ENCODE assay signal across 22 cellular contexts in the genomic region with DNA sequence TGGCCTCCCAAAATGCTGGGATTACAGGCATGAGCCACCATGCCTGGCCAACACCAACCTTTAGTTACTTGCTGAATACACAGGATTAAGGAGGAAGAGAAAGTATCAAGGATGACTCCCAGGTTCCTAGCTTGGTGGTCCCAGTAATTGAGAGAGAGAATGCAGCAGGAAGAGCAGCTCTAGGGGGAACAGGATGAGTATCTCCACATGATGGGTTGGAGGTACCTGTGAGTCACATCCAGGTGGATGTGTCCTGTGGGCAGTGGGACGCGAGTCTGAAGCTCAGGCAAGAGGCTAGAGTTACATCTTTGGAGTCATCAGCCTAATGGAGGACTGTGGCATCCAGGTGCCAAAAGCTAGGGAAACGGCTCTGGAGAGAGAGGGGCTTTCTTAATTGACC. TPM values are rescaled to one million over a fixed set of nuclear protein-coding genes. Genes with fewer than 3 reads are reported as not detected.
DNase-seq lines count a peak whose midpoint lies in the region; ATAC-seq, FAIRE-seq and TF ChIP-seq lines count a peak whose summit lies in the region.
"Had no signal": no experiment of that assay in that cellular context is flagged by ENCODE, and none has a peak within 500 bp of the region (broad histone marks: within the 10 kb centered on the region; RNA-seq: fewer than 3 reads in every experiment).

No MANE protein-coding gene starts in this region.

- H3K27ac ChIP-seq in HepG2 (ENCODE audit: extremely low read length, insufficient read depth, low read length) (no peak overlapping the region), right lobe of liver (no peak overlapping the region), esophagus muscularis mucosa (replicated peaks in 1 of 4) (no peak overlapping the region)
- H3K27ac ChIP-seq: 22Rv1; A549; BLaER1 treated with 17β-estradiol and CSF1 and Interleukin-3, amounts not matched to agents 10 nM and 100 nM; C4-2B had no signal

- no peak overlapping the region for H2AFZ ChIP-seq in HepG2 (ENCODE audit: low read length)

- TF ChIP-seq RAD21 in HepG2 (CRISPR knock-in tag; IDR thresholded peaks at IDR 0.05) = no peak

- no peaks in the 10 kb centered on the region for H3K79me2 ChIP-seq in HepG2 (ENCODE audit: insufficient read depth, low read length)

- ATAC-seq in HepG2 (peak; percentile 7; the same call in 1 of the 3 replicates), right lobe of liver (no peak), omental fat pad (ENCODE audit: low FRiP score) (no peak)
- ATAC-seq: CD8-positive, alpha-beta T cell had no signal

- FAIRE-seq in HepG2 (lab: Jason Lieb, UNC) = no peak
- FAIRE-seq: A549, D721Med, G401.6, GM12891, GM19239 had no signal

- 71% methylated on average over 3 of the region's 3 CpGs for WGBS in HepG2 (ENCODE audit: low lambda C conversion rate)
- 80% methylated on average over 1 of the region's 3 CpGs for WGBS in right lobe of liver (ENCODE audit: insufficient coverage, low coverage, low lambda C conversion rate, missing lambda C conversion rate)
- WGBS in esophagus muscularis mucosa = 93% methylated on average over 3 of the region's 3 CpGs

- H3K27me3 Mint-ChIP-seq in nephron progenitor cell (ENCODE audit: low read depth, poor library complexity) = peaks cover 3% of the 10 kb centered on the region
- H3K27me3 Mint-ChIP-seq: B cell; CD4-positive, alpha-beta T cell had no signal

- H3K9me3 Mint-ChIP-seq in nephron progenitor cell = no peaks in the 10 kb centered on the region
- H3K9me3 Mint-ChIP-seq: CD4-positive, alpha-beta T cell; CD8-positive, alpha-beta T cell had no signal

- H3K27me3 ChIP-seq in HepG2 (ENCODE audit: control insufficient read depth in 1 of 2, insufficient read depth in 2 of 2, low read length in 2 of 2) (no peaks in the 10 kb centered on the region), right lobe of liver (no peaks in the 10 kb centered on the region), esophagus muscularis mucosa (no peaks in the 10 kb centered on the region)
- H3K27me3 ChIP-seq: BLaER1 treated with 17β-estradiol and CSF1 and Interleukin-3, amounts not matched to agents 10 nM and 100 nM had no signal

- no TSS peak for BruUV-seq in HepG2 (replicated peaks; lab: Mats Ljungman, UMichigan)

- DNase-seq in HepG2 (ENCODE audit: low spot score) = no peak
- no peak for DNase-seq in right lobe of liver
- peak; percentile 24 for DNase-seq in esophagus muscularis mucosa (ENCODE audit: extremely low spot score)
- no peak for DNase-seq in nephron progenitor cell
- no peak for DNase-seq in KBM-7
- no peak for DNase-seq in omental fat pad (ENCODE audit: low spot score)
- DNase-seq: AML-193; Caco-2; Calu3; CD4-positive, alpha-beta T cell; CD8-positive, alpha-beta T cell; DMS79 treated with DMSO at 0.1 percent for 48 hours; GF-D8 had no signal

- H3K36me3 Mint-ChIP-seq in nephron progenitor cell (ENCODE audit: low read depth) = no peaks in the 10 kb centered on the region
- H3K36me3 Mint-ChIP-seq: CD8-positive, alpha-beta T cell had no signal

- H3K4me3 ChIP-seq in HepG2 (replicated peaks in 1 of 3; ENCODE audit: insufficient read depth in 1 of 3, low read depth in 2 of 3, low read length in 3 of 3) (no peak overlapping the region), right lobe of liver (no peak overlapping the region), esophagus muscularis mucosa (no peak overlapping the region)
- H3K4me3 ChIP-seq: A549; BLaER1 treated with 17β-estradiol and CSF1 and Interleukin-3, amounts not matched to agents 10 nM and 100 nM had no signal

- H4K20me1 ChIP-seq in HepG2 (ENCODE audit: insufficient read depth, low read length) = no peaks in the 10 kb centered on the region

- no peaks in the 10 kb centered on the region for H3K4me1 Mint-ChIP-seq in nephron progenitor cell
- H3K4me1 Mint-ChIP-seq: B cell had no signal

- in situ Hi-C loops in HepG2 (cut with HindIII; ENCODE audit: extremely low pct_ligation_motif_present, low pct_unique_long_range_greater_than_20kb) (no loop called here), KBM-7 (cut with MboI; ENCODE audit: low pct_unique_long_range_greater_than_20kb, low sequenced_read_pairs) (no loop called here)

- POLR2A ChIA-PET in HepG2 (lab: Yijun Ruan, JAX) = no interaction called here

- TF ChIP-seq EP300 in HepG2 (IDR thresholded peaks at IDR 0.05; ENCODE audit: low read depth in 2 of 2, low read length in 2 of 2) (no peak), HepG2 (CRISPR knock-in tag; IDR thresholded peaks at IDR 0.05; ENCODE audit: borderline replicate concordance) (no peak), esophagus muscularis mucosa (IDR thresholded peaks at IDR 0.05) (no peak)

- no peak for TF ChIP-seq CTCF in HepG2 (CRISPR knock-in tag; IDR thresholded peaks at IDR 0.05)
- no peak for TF ChIP-seq CTCF in right lobe of liver (IDR thresholded peaks at IDR 0.05)
- no peak for TF ChIP-seq CTCF in esophagus muscularis mucosa (IDR thresholded peaks at IDR 0.05)
- no peak for TF ChIP-seq CTCF in nephron progenitor cell (IDR thresholded peaks at IDR 0.05)
- TF ChIP-seq CTCF in omental fat pad (IDR thresholded peaks at IDR 0.05) = no peak

- no peaks in the 10 kb centered on the region for H3K9me3 ChIP-seq in HepG2 (ENCODE audit: low read length)
- H3K9me3 ChIP-seq in right lobe of liver = no peaks in the 10 kb centered on the region
- no peaks in the 10 kb centered on the region for H3K9me3 ChIP-seq in esophagus muscularis mucosa
- H3K9me3 ChIP-seq: A549; BLaER1 treated with 17β-estradiol and CSF1 and Interleukin-3, amounts not matched to agents 10 nM and 100 nM; Caco-2 had no signal

- peak overlapping the region; percentile 74 for H3K27ac Mint-ChIP-seq in nephron progenitor cell
- H3K27ac Mint-ChIP-seq: B cell; CD4-positive, alpha-beta T cell; CD8-positive, alpha-beta T cell had no signal

- CTCF ChIA-PET in HepG2 (lab: Yijun Ruan, JAX; ENCODE audit: low intra/inter-chr PET ratio, low total read pairs) = no interaction called here

- TF ChIP-seq POLR2A in HepG2 (IDR thresholded peaks at IDR 0.05; ENCODE audit: insufficient read depth in 1 of 2, low read depth in 2 of 2, low read length in 2 of 2) = no peak
- no peak for TF ChIP-seq POLR2A in right lobe of liver (IDR thresholded peaks at IDR 0.05)
- TF ChIP-seq POLR2A in esophagus muscularis mucosa (IDR thresholded peaks at IDR 0.05; ENCODE audit: low read depth) = no peak

- H3K9ac ChIP-seq in HepG2 (ENCODE audit: insufficient read depth, low read depth, low read length) = no peak overlapping the region
- H3K9ac ChIP-seq: BLaER1 treated with 17β-estradiol and CSF1 and Interleukin-3, amounts not matched to agents 10 nM and 100 nM had no signal

- intact Hi-C loops in HepG2 (cut with micrococcal nuclease; ENCODE audit: unreplicated experiment) (no loop called here), right lobe of liver (cut with DNase I) (no loop called here), esophagus muscularis mucosa (cut with DNase I) (no loop called here)

- H3K4me3 Mint-ChIP-seq in nephron progenitor cell = no peak overlapping the region
- H3K4me3 Mint-ChIP-seq: B cell; CD4-positive, alpha-beta T cell; CD8-positive, alpha-beta T cell had no signal

- H3K4me2 ChIP-seq in HepG2 (ENCODE audit: low read depth, low read length) = no peak overlapping the region
- H3K4me2 ChIP-seq: A549; BLaER1 treated with 17β-estradiol and CSF1 and Interleukin-3, amounts not matched to agents 10 nM and 100 nM had no signal

- H3K36me3 ChIP-seq in HepG2 (replicated peaks in 1 of 2; ENCODE audit: control insufficient read depth in 1 of 2, insufficient read depth in 2 of 2, low read length in 2 of 2) (no peaks in the 10 kb centered on the region), right lobe of liver (peaks cover 0 to 16% (median 2%) of the 10 kb centered on the region in 4 donors), esophagus muscularis mucosa (peaks cover 0 to 25% (median 5%) of the 10 kb centered on the region in 4 donors)

- H3K4me1 ChIP-seq in HepG2 (ENCODE audit: insufficient read depth, low read length) (peaks cover 15% of the 10 kb centered on the region), right lobe of liver (peaks cover 0 to 19% (median 3%) of the 10 kb centered on the region in 4 donors), esophagus muscularis mucosa (no peaks in the 10 kb centered on the region)
- H3K4me1 ChIP-seq: A549, Caco-2 had no signal

TF ChIP-seq in HepG2, 621 proteins besides CTCF, POLR2A, EP300 and RAD21 (continues in another document):
- TF ChIP-seq FOXJ3 (CRISPR knock-in tag; IDR thresholded peaks at IDR 0.05; ENCODE audit: borderline replicate concordance) (no peak), BRD4 (CRISPR knock-in tag; IDR thresholded peaks at IDR 0.05) (no peak)

RNA-seq across cellular contexts. Expression of gene MDM2, which starts 47.1 kb away (rescaled TPM):
- total RNA-seq in HepG2 (2016; rRNA removed; fragmentation: Illumina TruSeq; extraction: Trizol) (314 and 466 TPM in 2 replicates), right lobe of liver (10 to 100 TPM; 56.9 to 74.3 (median 64.0) TPM), esophagus muscularis mucosa (10 to 100 TPM; 33.3 to 47.2 (median 40.0) TPM), omental fat pad (10 to 100 TPM; 44.3 to 84.2 (median 70.1) TPM)
- total RNA-seq in HepG2 (2016; cell fraction: cytosol; rRNA removed; fragmentation: Illumina TruSeq; extraction: Trizol; ENCODE audit: low read depth) = 106 and 114 TPM in 2 replicates
- 318 and 433 TPM in 2 replicates for total RNA-seq in HepG2 (2016; cell fraction: insoluble cytoplasmic fraction; rRNA removed; fragmentation: Illumina TruSeq; extraction: Trizol)
- total RNA-seq in HepG2 (2016; cell fraction: membrane; rRNA removed; fragmentation: Illumina TruSeq; extraction: Trizol) = 152 and 204 TPM in 2 replicates
- 480 and 515 TPM in 2 replicates for total RNA-seq in HepG2 (2016; cell fraction: nucleus; rRNA removed; fragmentation: Illumina TruSeq; extraction: Trizol)
- 23.9 and 29.3 TPM in 2 replicates for polyA plus RNA-seq in HepG2 (2011; rRNA removed)
- polyA plus RNA-seq in HepG2 (2011; cell fraction: cytosol; rRNA removed) = 8.1 and 12.2 TPM in 2 replicates
- 21.1 and 35.5 TPM in 2 replicates for polyA plus RNA-seq in HepG2 (2011; cell fraction: nucleus; rRNA removed)
- 29.6 and 57.6 TPM in 2 replicates for polyA plus RNA-seq in HepG2 (2012)
- polyA plus RNA-seq in HepG2 (2016; cell fraction: cytosol; fragmentation: Illumina TruSeq; extraction: Trizol; ENCODE audit: low read depth) = 20.1 and 21.0 TPM in 2 replicates
- polyA plus RNA-seq in HepG2 (2016; cell fraction: insoluble cytoplasmic fraction; fragmentation: Illumina TruSeq; extraction: Trizol; ENCODE audit: low read depth) = 174 and 187 TPM in 2 replicates
- polyA plus RNA-seq in HepG2 (2016; cell fraction: membrane; fragmentation: Illumina TruSeq; extraction: Trizol; ENCODE audit: low read depth) = 57.3 and 58.5 TPM in 2 replicates
- 472 and 516 TPM in 2 replicates for polyA plus RNA-seq in HepG2 (2016; cell fraction: nucleus; fragmentation: Illumina TruSeq; extraction: Trizol; ENCODE audit: insufficient read depth, low read depth)
- 42.3 and 54.4 TPM in 2 replicates for polyA minus RNA-seq in HepG2 (2011; rRNA and poly(A)+ RNA removed; ENCODE audit: low replicate concordance)
- polyA minus RNA-seq in HepG2 (2011; cell fraction: cytosol; rRNA and poly(A)+ RNA removed) = 71.4 and 82.9 TPM in 2 replicates
- 248 and 279 TPM in 2 replicates for polyA minus RNA-seq in HepG2 (2011; cell fraction: nucleus; rRNA and poly(A)+ RNA removed)
